Comparison of ENCODE assay signal across 29 cellular contexts in genomic region chr22:46244771-46245170, GRCh38. TPM values are rescaled to one million over a fixed set of nuclear protein-coding genes. Genes with fewer than 3 reads are reported as not detected.
"Had no signal": no experiment of that assay in that cellular context is flagged by ENCODE, and none has a peak within 500 bp of the region (broad histone marks: within the 10 kb centered on the region; RNA-seq: fewer than 3 reads in every experiment).

No MANE protein-coding gene starts in this region.

- H3K4me2 ChIP-seq: neural progenitor cell had no signal

- H2AFZ ChIP-seq: neural progenitor cell, parathyroid adenoma had no signal

- DNase-seq: activated CD4-positive, alpha-beta T cell treated with anti-CD3 and anti-CD28 coated beads for 4 hours; activated CD4-positive, alpha-beta T cell treated with anti-CD3 and anti-CD28 coated beads, Interleukin-2, amount 50 U/mL, for 4 hours; activated naive CD4-positive, alpha-beta T cell; activated T-cell treated with anti-CD3 and anti-CD28 coated beads for 4 hours; activated T-cell treated with anti-CD3 and anti-CD28 coated beads, Interleukin-2, amount 50 U/mL, for 72 hours; brain microvascular endothelial cell; effector memory CD4-positive, alpha-beta T cell; glutamatergic neuron; mesendoderm; natural killer cell; stimulated activated CD4-positive, alpha-beta T cell treated with anti-CD3 and anti-CD28 coated beads, Interleukin-12 subunit alpha, Interleukin-12 subunit beta, amount 100 ng/mL, for 4 hours; stimulated activated CD4-positive, alpha-beta T cell treated with anti-CD3 and anti-CD28 coated beads, Interleukin-4, amount 100 ng/mL, for 1 hour; SW 1271; T-helper 9 cell; transverse colon had no signal

- H3K36me3 ChIP-seq: brain microvascular endothelial cell, neural progenitor cell, transverse colon had no signal

- H3K27ac ChIP-seq: brain microvascular endothelial cell, neural progenitor cell, parathyroid adenoma, skin epidermis, suprapubic skin, VCaP had no signal

- H3K4me1 ChIP-seq: neural progenitor cell, parathyroid adenoma had no signal

- H3K4me3 ChIP-seq: adrenal gland, lung, neural progenitor cell, skin epidermis, suprapubic skin, transverse colon had no signal

- H3K9ac ChIP-seq: neural progenitor cell, parathyroid adenoma had no signal

- H3K79me2 ChIP-seq: parathyroid adenoma had no signal

- H3K27me3 ChIP-seq: adrenal gland, brain microvascular endothelial cell, neural progenitor cell, suprapubic skin, transverse colon had no signal

- FAIRE-seq: astrocyte, colon, frontal cortex, keratinocyte, TTC549 had no signal

- ATAC-seq: activated T-cell treated with anti-CD3 and anti-CD28 coated beads, Interleukin-2, amount 50 U/mL, for 72 hours; natural killer cell had no signal

- H3K9me3 ChIP-seq: adrenal gland, suprapubic skin, transverse colon had no signal

RNA-seq across cellular contexts. Expression of gene PKDREJ, which starts 18.4 kb away (rescaled TPM):
- total RNA-seq: activated T-cell treated with anti-CD3 and anti-CD28 coated beads, Interleukin-2, amount 50 U/mL, for 72 hours; astrocyte; dermis blood vessel endothelial cell; epithelial cell of proximal tubule had no signal
